ENCODE assay signal across 28 cellular contexts in the genomic region with DNA sequence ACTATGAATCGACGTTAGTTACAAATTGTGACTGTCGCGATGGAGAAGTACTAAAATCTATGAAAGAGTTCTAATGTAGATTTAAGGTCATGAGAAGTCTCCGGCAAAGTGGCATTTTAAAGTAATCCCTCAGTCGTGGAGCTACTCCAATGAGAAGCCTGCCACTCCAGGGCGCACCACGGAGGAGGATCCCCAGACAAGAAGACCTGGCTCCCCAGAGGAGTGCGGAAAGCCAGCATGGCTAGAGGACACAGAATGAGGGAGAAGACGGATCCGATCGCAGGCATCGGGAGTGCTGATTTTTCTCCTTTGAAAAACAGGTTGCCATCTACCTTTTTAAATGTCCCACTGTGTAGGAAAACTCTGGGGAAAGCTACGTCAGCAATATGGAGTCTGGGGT.
"Had no signal": no experiment of that assay in that cellular context is flagged by ENCODE, and none has a peak within 500 bp of the region (broad histone marks: within the 10 kb centered on the region; RNA-seq: fewer than 3 reads in every experiment).

No MANE protein-coding gene starts in this region.

- H3K36me3 ChIP-seq: adrenal gland had no signal

- H3K27ac ChIP-seq: adrenal gland, body of pancreas, epithelial cell of prostate, esophagus squamous epithelium had no signal

- FAIRE-seq: colon, endometrium, endothelial cell of umbilical vein had no signal

- DNase-seq: activated CD4-positive, alpha-beta memory T cell treated with anti-CD3 and anti-CD28 coated beads for 36 hours; activated CD4-positive, alpha-beta T cell treated with anti-CD3 and anti-CD28 coated beads for 36 hours; activated CD4-positive, alpha-beta T cell treated with anti-CD3 and anti-CD28 coated beads, Interleukin-2, amount 10 ng/mL, durations not matched to agents 24 days and 14 days; activated CD4-positive, CD25-positive, alpha-beta regulatory T cell; activated CD4-positive, CD25-positive, alpha-beta regulatory T cell treated with anti-CD3 and anti-CD28 coated beads, Interleukin-2, amount 50 U/mL, for 72 hours; activated CD8-positive, alpha-beta memory T cell treated with anti-CD3 and anti-CD28 coated beads, Interleukin-2, amount 10 ng/mL, durations not matched to agents 7 days and 5 days; activated CD8-positive, alpha-beta memory T cell treated with anti-CD3 and anti-CD28 coated beads, Interleukin-2, amount 50 U/mL, for 4 hours; activated CD8-positive, alpha-beta T cell treated with anti-CD3 and anti-CD28 coated beads, Interleukin-2, amount 10 ng/mL, durations not matched to agents 7 days and 5 days; activated effector memory CD4-positive, alpha-beta T cell treated with anti-CD3 and anti-CD28 coated beads, Interleukin-2, amount 50 U/mL, for 16 hours; activated naive CD4-positive, alpha-beta T cell treated with anti-CD3 and anti-CD28 coated beads for 36 hours; activated naive CD8-positive, alpha-beta T cell treated with anti-CD3 and anti-CD28 coated beads for 36 hours; activated naive CD8-positive, alpha-beta T cell treated with anti-CD3 and anti-CD28 coated beads, Interleukin-2, amount 50 U/mL, for 24 hours; activated T-cell treated with anti-CD3 and anti-CD28 coated beads, Interleukin-2, amount 50 U/mL, for 1 hour; activated T-cell treated with anti-CD3 and anti-CD28 coated beads, Interleukin-2, amount 50 U/mL, for 48 hours; adrenal gland; amygdala; aorta; body of pancreas; caudate nucleus; effector CD8-positive, alpha-beta T cell; esophagus squamous epithelium; foreskin melanocyte; T-helper 2 cell had no signal

- H3K4me3 ChIP-seq: adrenal gland, body of pancreas, esophagus squamous epithelium, gastroesophageal sphincter had no signal

- H3K9me3 ChIP-seq: adrenal gland, body of pancreas, esophagus squamous epithelium, gastroesophageal sphincter had no signal

- ATAC-seq: activated CD4-positive, alpha-beta T cell treated with anti-CD3 and anti-CD28 coated beads for 36 hours; activated CD8-positive, alpha-beta memory T cell treated with anti-CD3 and anti-CD28 coated beads, Interleukin-2, amount 10 ng/mL, durations not matched to agents 7 days and 5 days; activated CD8-positive, alpha-beta T cell treated with anti-CD3 and anti-CD28 coated beads, Interleukin-2, amount 10 ng/mL, durations not matched to agents 7 days and 5 days; activated naive CD8-positive, alpha-beta T cell treated with anti-CD3 and anti-CD28 coated beads, Interleukin-2, amount 50 U/mL, for 24 hours; body of pancreas; gastroesophageal sphincter had no signal

- H3K27me3 ChIP-seq: adrenal gland, body of pancreas, esophagus squamous epithelium, gastroesophageal sphincter had no signal
